18 cellular contexts compared by ENCODE assay signal in the genomic region with DNA sequence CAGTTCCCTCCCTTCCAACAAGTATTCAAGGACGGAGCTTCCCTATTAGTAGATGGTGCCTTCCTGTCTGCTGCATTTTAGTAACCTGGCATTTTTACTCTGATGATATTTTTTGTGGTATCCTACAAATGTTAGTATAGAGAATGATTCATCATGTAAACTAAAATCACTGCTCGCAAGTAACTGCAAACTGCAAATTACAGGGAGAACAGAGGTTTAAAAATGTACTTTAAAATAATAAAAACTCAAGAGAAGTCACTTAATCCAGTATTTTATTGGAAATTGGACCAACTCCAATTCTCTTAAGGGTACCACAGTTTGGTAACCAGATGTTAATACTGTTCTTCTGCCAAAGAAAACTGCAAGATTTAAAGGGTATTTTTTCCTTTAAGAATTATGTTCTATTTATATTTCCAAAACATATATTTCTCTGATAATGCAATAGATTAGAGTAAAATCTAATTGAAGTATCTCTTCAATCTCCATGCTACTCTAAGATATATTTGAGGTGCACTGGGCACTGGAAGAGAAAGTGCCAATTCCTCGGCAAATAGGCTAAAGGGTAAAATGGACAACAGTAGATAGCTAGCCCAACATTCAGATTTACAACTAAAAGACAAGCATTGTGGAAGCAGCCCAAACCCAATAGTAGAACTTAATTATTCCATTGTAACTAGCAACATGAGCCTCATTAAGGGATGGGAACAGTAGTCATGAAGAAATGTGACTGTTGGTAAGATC.
DNase-seq lines count a peak whose midpoint lies in the region; FAIRE-seq and TF ChIP-seq lines count a peak whose summit lies in the region.
"Had no signal": no experiment of that assay in that cellular context is flagged by ENCODE, and none has a peak within 500 bp of the region (broad histone marks: within the 10 kb centered on the region; RNA-seq: fewer than 3 reads in every experiment).

No MANE protein-coding gene starts in this region.

- no peak overlapping the region for H2AFZ ChIP-seq in ACC112 (ENCODE audit: low read length, unreplicated experiment)
- H2AFZ ChIP-seq: PC-9 had no signal

- no peak for TF ChIP-seq POLR2A in Peyer's patch (IDR thresholded peaks at IDR 0.05)

- H3K4me3 ChIP-seq in ACC112 (ENCODE audit: low read depth, low read length) = no peak overlapping the region
- no peak overlapping the region for H3K4me3 ChIP-seq in HFF-Myc (replicated peaks; ENCODE audit: low read depth, low read length)
- no peak overlapping the region for H3K4me3 ChIP-seq in Peyer's patch
- H3K4me3 ChIP-seq: heart left ventricle, PC-9, psoas muscle had no signal

- no peak for FAIRE-seq in RCC 7860 (lab: Jason Lieb, UNC)

- 0 out of 2 replicates have a peak overlapping the region, but pooled peaks have one; percentile 23 for H3K27ac ChIP-seq in ACC112 (ENCODE audit: low read depth, low read length)
- H3K27ac ChIP-seq in Peyer's patch = no peak overlapping the region
- H3K27ac ChIP-seq: brain microvascular endothelial cell, heart left ventricle, PC-9, psoas muscle had no signal

- no peaks in the 10 kb centered on the region for H3K79me2 ChIP-seq in ACC112 (ENCODE audit: control insufficient read depth, insufficient read depth, low read length, unreplicated experiment)

- H3K9me3 ChIP-seq in Peyer's patch = no peaks in the 10 kb centered on the region
- H3K9me3 ChIP-seq: psoas muscle had no signal

- DNase-seq in HFF-Myc (ENCODE audit: extremely low read depth, low read depth) (peak; percentile 32), brain pericyte (ENCODE audit: low read depth, low spot score) (peak; percentile 30), myocyte (ENCODE audit: low read depth) (peak; percentile 17), Peyer's patch (no peak), RCC 7860 (ENCODE audit: low spot score) (no peak), NCI-H345 (lab: John Stamatoyannopoulos, UW) (no peak)
- no peak for DNase-seq in activated naive CD4-positive, alpha-beta T cell (lab: John Stamatoyannopoulos, UW)
- DNase-seq: activated CD4-positive, alpha-beta T cell treated with anti-CD3 and anti-CD28 coated beads for 36 hours; brain microvascular endothelial cell; erythroblast; heart left ventricle; islet precursor cell; NCI-H2029; NCI-H748 treated with DMSO at 0.1 percent for 48 hours; nephron progenitor cell; PC-9; psoas muscle had no signal

- peaks cover 19% of the 10 kb centered on the region for H3K4me1 ChIP-seq in ACC112 (ENCODE audit: control insufficient read depth, insufficient read depth, low read length, unreplicated experiment)
- H3K4me1 ChIP-seq in Peyer's patch = no peaks in the 10 kb centered on the region

- H3K36me3 ChIP-seq in ACC112 (ENCODE audit: insufficient read depth, low read length) = no peaks in the 10 kb centered on the region
- H3K36me3 ChIP-seq in Peyer's patch = no peaks in the 10 kb centered on the region
- H3K36me3 ChIP-seq: brain microvascular endothelial cell, heart left ventricle had no signal

- H3K27me3 ChIP-seq in ACC112 (ENCODE audit: insufficient read depth, low read length) = no peaks in the 10 kb centered on the region
- H3K27me3 ChIP-seq in Peyer's patch = no peaks in the 10 kb centered on the region
- H3K27me3 ChIP-seq: brain microvascular endothelial cell, heart left ventricle had no signal

- TF ChIP-seq CTCF in HFF-Myc (IDR thresholded peaks at IDR 0.05; ENCODE audit: low read depth, low read length, missing control alignments) (no peak), Peyer's patch (IDR thresholded peaks at IDR 0.05) (no peak)

Comparison
In these comparisons a context has a peak if more than half of its experiments do, and no peak if none do; other contexts are left out.
1. DNase-seq: peak in HFF-Myc (single experiment), brain pericyte (single experiment) and myocyte (single experiment); none in activated naive CD4-positive, alpha-beta T cell (0 of 4), Peyer's patch (0 of 3), RCC 7860 (single experiment) and NCI-H345 (single experiment).